ENCODE assay signal across 22 cellular contexts in genomic region chr3:128753715-128754114, GRCh38. TPM values are rescaled to one million over a fixed set of nuclear protein-coding genes. Genes with fewer than 3 reads are reported as not detected.
A peak's percentile ranks its signal among the peaks of the same experiment; 100 is the strongest.
DNase-seq lines count a peak whose midpoint lies in the region; ATAC-seq, FAIRE-seq and TF ChIP-seq lines count a peak whose summit lies in the region.
"Had no signal": no experiment of that assay in that cellular context is flagged by ENCODE, and none has a peak within 500 bp of the region (broad histone marks: within the 10 kb centered on the region; RNA-seq: fewer than 3 reads in every experiment).

No MANE protein-coding gene starts in this region.

- H3K27ac ChIP-seq in psoas muscle (peak overlapping the region; percentile 38), stomach (no peak overlapping the region)
- H3K27ac ChIP-seq: brain microvascular endothelial cell, heart left ventricle, HL-60, skin epidermis had no signal

- peaks cover 53% of the 10 kb centered on the region for H3K36me3 Mint-ChIP-seq in activated CD8-positive, alpha-beta T cell treated with anti-CD3 and anti-CD28 coated beads for 36 hours (ENCODE audit: low read depth)
- peaks cover 48% of the 10 kb centered on the region for H3K36me3 Mint-ChIP-seq in activated CD8-positive, alpha-beta T cell treated with anti-CD3 and anti-CD28 coated beads, Interleukin-2, amount 10 ng/mL, durations not matched to agents 7 days and 5 days (ENCODE audit: low read depth)
- H3K36me3 Mint-ChIP-seq in activated naive CD8-positive, alpha-beta T cell treated with anti-CD3 and anti-CD28 coated beads, Interleukin-2, amount 50 U/mL, for 24 hours (ENCODE audit: low read depth) = peaks cover 39% of the 10 kb centered on the region

- H3K27me3 Mint-ChIP-seq in activated CD8-positive, alpha-beta T cell treated with anti-CD3 and anti-CD28 coated beads for 36 hours = no peaks in the 10 kb centered on the region
- H3K27me3 Mint-ChIP-seq in activated CD8-positive, alpha-beta T cell treated with anti-CD3 and anti-CD28 coated beads, Interleukin-2, amount 10 ng/mL, durations not matched to agents 7 days and 5 days (ENCODE audit: low read depth) = no peaks in the 10 kb centered on the region
- H3K27me3 Mint-ChIP-seq in activated naive CD8-positive, alpha-beta T cell treated with anti-CD3 and anti-CD28 coated beads, Interleukin-2, amount 50 U/mL, for 24 hours = no peaks in the 10 kb centered on the region

- no peak for TF ChIP-seq CTCF in activated CD8-positive, alpha-beta T cell treated with anti-CD3 and anti-CD28 coated beads for 36 hours (IDR thresholded peaks at IDR 0.05)
- TF ChIP-seq CTCF in psoas muscle (IDR thresholded peaks at IDR 0.05) (no peak), stomach (IDR thresholded peaks at IDR 0.05) (no peak)

- H3K27me3 ChIP-seq in psoas muscle (ENCODE audit: insufficient read depth in 3 of 3, low read length in 2 of 3) (no peaks in the 10 kb centered on the region), stomach (no peaks in the 10 kb centered on the region)
- H3K27me3 ChIP-seq: brain microvascular endothelial cell, heart left ventricle had no signal

- H3K36me3 ChIP-seq in psoas muscle (ENCODE audit: insufficient read depth in 1 of 2, low read depth in 1 of 2) (no peaks in the 10 kb centered on the region), stomach (no peaks in the 10 kb centered on the region)
- H3K36me3 ChIP-seq: brain microvascular endothelial cell, heart left ventricle had no signal

- H3K4me1 Mint-ChIP-seq in activated CD8-positive, alpha-beta T cell treated with anti-CD3 and anti-CD28 coated beads for 36 hours (ENCODE audit: low read depth) = peaks cover 59% of the 10 kb centered on the region
- peaks cover 56% of the 10 kb centered on the region for H3K4me1 Mint-ChIP-seq in activated CD8-positive, alpha-beta T cell treated with anti-CD3 and anti-CD28 coated beads, Interleukin-2, amount 10 ng/mL, durations not matched to agents 7 days and 5 days (ENCODE audit: low read depth)
- H3K4me1 Mint-ChIP-seq in activated naive CD8-positive, alpha-beta T cell treated with anti-CD3 and anti-CD28 coated beads, Interleukin-2, amount 50 U/mL, for 24 hours = peaks cover 67% of the 10 kb centered on the region

- H3K9me3 Mint-ChIP-seq in activated CD8-positive, alpha-beta T cell treated with anti-CD3 and anti-CD28 coated beads for 36 hours = peaks cover 3% of the 10 kb centered on the region
- no peaks in the 10 kb centered on the region for H3K9me3 Mint-ChIP-seq in activated CD8-positive, alpha-beta T cell treated with anti-CD3 and anti-CD28 coated beads, Interleukin-2, amount 10 ng/mL, durations not matched to agents 7 days and 5 days (ENCODE audit: insufficient read depth)
- peaks cover 4% of the 10 kb centered on the region for H3K9me3 Mint-ChIP-seq in activated naive CD8-positive, alpha-beta T cell treated with anti-CD3 and anti-CD28 coated beads, Interleukin-2, amount 50 U/mL, for 24 hours

- H3K4me3 ChIP-seq in psoas muscle (no peak overlapping the region), stomach (no peak overlapping the region)
- H3K4me3 ChIP-seq: heart left ventricle, skin epidermis had no signal

- CTCF ChIA-PET in activated CD8-positive, alpha-beta T cell treated with anti-CD3 and anti-CD28 coated beads for 36 hours (lab: Charles Lee) = interaction anchor here (0.7 to 1.2 kb wide), 2 partner anchors 41 to 92 kb away, joined by 3 to 5 read pairs; no protein-coding TSS in a partner anchor
- CTCF ChIA-PET in activated CD8-positive, alpha-beta T cell treated with anti-CD3 and anti-CD28 coated beads, Interleukin-2, amount 10 ng/mL, durations not matched to agents 7 days and 5 days (lab: Charles Lee) = interaction anchor here (0.7 to 1.9 kb wide), 4 partner anchors 26 to 73 kb away, joined by 3 to 7 read pairs (median 4); no protein-coding TSS in a partner anchor

- intact Hi-C loops in activated CD8-positive, alpha-beta T cell treated with anti-CD3 and anti-CD28 coated beads for 36 hours (cut with micrococcal nuclease) = no loop called here
- intact Hi-C loops in psoas muscle (cut with DNase I) (no loop called here), stomach (cut with DNase I; ENCODE audit: low total_unique reads) (no loop called here)

- ATAC-seq in activated CD8-positive, alpha-beta T cell treated with anti-CD3 and anti-CD28 coated beads for 36 hours = no peak
- no peak for ATAC-seq in activated CD8-positive, alpha-beta T cell treated with anti-CD3 and anti-CD28 coated beads, Interleukin-2, amount 10 ng/mL, durations not matched to agents 7 days and 5 days
- no peak for ATAC-seq in activated naive CD8-positive, alpha-beta T cell treated with anti-CD3 and anti-CD28 coated beads, Interleukin-2, amount 50 U/mL, for 24 hours
- peak in 2 of 4 donors; percentile 38 to 62 for ATAC-seq in psoas muscle
- ATAC-seq: heart left ventricle, Panc1 had no signal

- peak overlapping the region; percentile 54 for H3K27ac Mint-ChIP-seq in activated CD8-positive, alpha-beta T cell treated with anti-CD3 and anti-CD28 coated beads for 36 hours
- H3K27ac Mint-ChIP-seq in activated CD8-positive, alpha-beta T cell treated with anti-CD3 and anti-CD28 coated beads, Interleukin-2, amount 10 ng/mL, durations not matched to agents 7 days and 5 days = no peak overlapping the region
- peak overlapping the region; percentile 20 for H3K27ac Mint-ChIP-seq in activated naive CD8-positive, alpha-beta T cell treated with anti-CD3 and anti-CD28 coated beads, Interleukin-2, amount 50 U/mL, for 24 hours

- POLR2A ChIA-PET in activated CD8-positive, alpha-beta T cell treated with anti-CD3 and anti-CD28 coated beads for 36 hours (lab: Charles Lee) = interaction anchor here (0.6 to 1.2 kb wide), 3 partner anchors 16 to 114 kb away, joined by 3 read pairs; no protein-coding TSS in a partner anchor
- POLR2A ChIA-PET in activated CD8-positive, alpha-beta T cell treated with anti-CD3 and anti-CD28 coated beads, Interleukin-2, amount 10 ng/mL, durations not matched to agents 7 days and 5 days (lab: Charles Lee) = interaction anchor here (0.8 kb wide), 1 partner anchor 72 kb away, joined by 4 read pairs; no protein-coding TSS in a partner anchor

- no peak for DNase-seq in activated CD8-positive, alpha-beta T cell treated with anti-CD3 and anti-CD28 coated beads for 36 hours
- DNase-seq in activated CD8-positive, alpha-beta T cell treated with anti-CD3 and anti-CD28 coated beads, Interleukin-2, amount 10 ng/mL, durations not matched to agents 7 days and 5 days = no peak
- DNase-seq in H54 (ENCODE audit: insufficient read length, low spot score) (no peak), psoas muscle (no peak), stomach (no peak), NCI-H1694 treated with DMSO at 0.1 percent for 48 hours (lab: John Stamatoyannopoulos, UW) (no peak), occipital lobe (lab: John Stamatoyannopoulos, UW) (no peak)
- DNase-seq in activated naive CD8-positive, alpha-beta T cell treated with anti-CD3 and anti-CD28 coated beads, Interleukin-2, amount 50 U/mL, for 24 hours = no peak
- DNase-seq: activated effector memory CD4-positive, alpha-beta T cell treated with Interleukin-2 at 50 U/mL for 16 hours; brain microvascular endothelial cell; C1 segment of cervical spinal cord; effector CD8-positive, alpha-beta T cell; H7; heart left ventricle; NCI-H187; SIG-M5; SW 1271 had no signal

- no peak overlapping the region for H3K4me3 Mint-ChIP-seq in activated CD8-positive, alpha-beta T cell treated with anti-CD3 and anti-CD28 coated beads for 36 hours
- no peak overlapping the region for H3K4me3 Mint-ChIP-seq in activated CD8-positive, alpha-beta T cell treated with anti-CD3 and anti-CD28 coated beads, Interleukin-2, amount 10 ng/mL, durations not matched to agents 7 days and 5 days
- no peak overlapping the region for H3K4me3 Mint-ChIP-seq in activated naive CD8-positive, alpha-beta T cell treated with anti-CD3 and anti-CD28 coated beads, Interleukin-2, amount 50 U/mL, for 24 hours

- WGBS in psoas muscle, 3 donors = 39 to 72% (median 40%) methylated on average over 1 of the region's 1 CpG
- 58 to 72% (median 67%) methylated on average over 1 of the region's 1 CpG for WGBS in stomach, 5 donors

- peak; percentile 27 for FAIRE-seq in H54 (lab: Jason Lieb, UNC)
- FAIRE-seq: D721Med, GM12892 had no signal

- H3K4me1 ChIP-seq in psoas muscle (peaks cover 64% of the 10 kb centered on the region), stomach (peaks cover 0 to 75% (median 29%) of the 10 kb centered on the region in 4 donors)

- no peak for TF ChIP-seq EP300 in stomach (IDR thresholded peaks at IDR 0.05)

- TF ChIP-seq POLR2A in H54 (IDR thresholded peaks at IDR 0.05; ENCODE audit: low read depth, low read length) = no peak
- no peak for TF ChIP-seq POLR2A in stomach (IDR thresholded peaks at IDR 0.05)

- H3K9me3 ChIP-seq in psoas muscle = no peaks in the 10 kb centered on the region
- H3K9me3 ChIP-seq in stomach = no peaks in the 10 kb centered on the region

RNA-seq across cellular contexts. Expression of gene RAB7A, which starts 27.7 kb away (rescaled TPM):
- total RNA-seq in activated CD8-positive, alpha-beta T cell treated with anti-CD3 and anti-CD28 coated beads for 36 hours = 100 to 1,000 TPM; 304 to 322 TPM
- total RNA-seq in activated CD8-positive, alpha-beta T cell treated with anti-CD3 and anti-CD28 coated beads, Interleukin-2, amount 10 ng/mL, durations not matched to agents 7 days and 5 days = 100 to 1,000 TPM; 256 to 269 TPM
- total RNA-seq in psoas muscle (100 to 1,000 TPM; 232 to 375 (median 284) TPM), stomach (100 to 1,000 TPM in 2 of 5 donors, 10 to 100 TPM in 3; 33.6 to 159 (median 85.8) TPM), occipital lobe (26.7 TPM)
- polyA plus RNA-seq in psoas muscle (100 to 1,000 TPM; 206 to 410 (median 369) TPM), stomach (100 to 1,000 TPM in 2 of 3 donors, 10 to 100 TPM in 1; 96.6 to 166 (median 134) TPM)
